10 cellular contexts compared by ENCODE assay signal in genomic region chr7:141974831-141975230, GRCh38. TPM values are rescaled to one million over a fixed set of nuclear protein-coding genes. Genes with fewer than 3 reads are reported as not detected.
DNase-seq lines count a peak whose midpoint lies in the region; ATAC-seq and TF ChIP-seq lines count a peak whose summit lies in the region.
"Had no signal": no experiment of that assay in that cellular context is flagged by ENCODE, and none has a peak within 500 bp of the region (broad histone marks: within the 10 kb centered on the region; RNA-seq: fewer than 3 reads in every experiment).

No MANE protein-coding gene starts in this region.

- H3K4me3 ChIP-seq in epithelial cell of proximal tubule (ENCODE audit: low read depth, low read length), result no peak overlapping the region
- H3K4me3 ChIP-seq in heart left ventricle, result no peak overlapping the region
- H3K4me3 ChIP-seq: thoracic aorta had no signal

- peaks cover 0 to 3% (median 0%) of the 10 kb centered on the region in 12 donors for H3K9me3 ChIP-seq in heart left ventricle
- H3K9me3 ChIP-seq: thoracic aorta had no signal

- no peak overlapping the region for H3K4me3 Mint-ChIP-seq in effector memory CD8-positive, alpha-beta T cell
- H3K4me3 Mint-ChIP-seq: brain had no signal

- H3K4me1 Mint-ChIP-seq in effector memory CD8-positive, alpha-beta T cell (ENCODE audit: low read depth in 2 of 2), result peaks cover 8 to 11% of the 10 kb centered on the region in 2 donors

- no peaks in the 10 kb centered on the region for H3K27me3 Mint-ChIP-seq in effector memory CD8-positive, alpha-beta T cell

- TF ChIP-seq POLR2A in heart left ventricle (IDR thresholded peaks at IDR 0.05), result no peak

- intact Hi-C loops in heart left ventricle (cut with DNase I), result loop anchor here in 6 of 10 donors (5.0 kb wide), 1 partner anchor 212 kb away; no protein-coding TSS in a partner anchor

- TF ChIP-seq CTCF in epithelial cell of proximal tubule (conservative IDR thresholded peaks at IDR 0.05; ENCODE audit: low read depth, low read length) (peak; percentile 74), heart left ventricle (IDR thresholded peaks at IDR 0.05) (peak in 2 of 12 donors; percentile 6 to 11)

- ATAC-seq in GM18511 (IDR thresholded peaks at IDR 0.05; ENCODE audit: unreplicated experiment) (no peak), heart left ventricle (no peak), GM19324 (IDR thresholded peaks at IDR 0.05; ENCODE audit: low FRiP score, unreplicated experiment) (no peak)
- ATAC-seq in effector memory CD8-positive, alpha-beta T cell (replicated peaks), result no peak

- 64 to 76% (median 70%) methylated on average over 2 of the region's 2 CpGs for WGBS in heart left ventricle, 4 donors

- no peaks in the 10 kb centered on the region for H3K36me3 Mint-ChIP-seq in effector memory CD8-positive, alpha-beta T cell (ENCODE audit: insufficient read depth)
- H3K36me3 Mint-ChIP-seq: brain had no signal

- no peak overlapping the region for H3K27ac ChIP-seq in heart left ventricle
- H3K27ac ChIP-seq: thoracic aorta had no signal

- DNase-seq in A172 (ENCODE audit: low spot score), result peak; percentile 6
- DNase-seq in ELR (ENCODE audit: low read depth), result peak; percentile 23
- peak; percentile 20 for DNase-seq in NCI-H748 treated with DMSO at 0.1 percent for 48 hours (lab: John Stamatoyannopoulos, UW)
- DNase-seq in epithelial cell of proximal tubule (ENCODE audit: low read depth), result no peak
- no peak for DNase-seq in heart left ventricle
- DNase-seq in effector memory CD8-positive, alpha-beta T cell, result no peak

- no peak overlapping the region for H3K27ac Mint-ChIP-seq in effector memory CD8-positive, alpha-beta T cell
- H3K27ac Mint-ChIP-seq: brain had no signal

- H3K36me3 ChIP-seq in heart left ventricle, result no peaks in the 10 kb centered on the region
- H3K36me3 ChIP-seq: thoracic aorta had no signal

- peaks cover 2 to 7% of the 10 kb centered on the region in 2 donors for H3K9me3 Mint-ChIP-seq in effector memory CD8-positive, alpha-beta T cell

- H3K4me1 ChIP-seq in heart left ventricle, result peaks cover 0 to 5% (median 0%) of the 10 kb centered on the region in 12 donors

- H3K27me3 ChIP-seq in heart left ventricle, result peaks cover 0 to 5% (median 0%) of the 10 kb centered on the region in 9 donors

RNA-seq across cellular contexts. Expression of gene TAS2R38, which starts 1.3 kb away (rescaled TPM):
- total RNA-seq in A172 (2014; rRNA removed; shearing (Covaris generic)), result 0.29 TPM in 1 of 2 replicates, not detected in the other
- total RNA-seq in epithelial cell of proximal tubule (not detected in 2 replicates), heart left ventricle (not detected)
- polyA plus RNA-seq in heart left ventricle, result not detected
- total RNA-seq: thoracic aorta had no signal

RNA-seq across cellular contexts. Expression of gene MGAM, which starts 20.8 kb away (rescaled TPM):
- total RNA-seq in A172 (2014; rRNA removed; shearing (Covaris generic)), result not detected in 2 replicates
- total RNA-seq in epithelial cell of proximal tubule (0.07 TPM in 1 of 2 replicates, not detected in the other), heart left ventricle (1 to 10 TPM in 2 of 9 donors, under 1 TPM in 7; 0.15 to 1.2 (median 0.52) TPM)
- under 1 TPM; 0.08 to 0.10 TPM for polyA plus RNA-seq in heart left ventricle

RNA-seq across cellular contexts. Expression of gene CLEC5A, which starts 28.1 kb away (rescaled TPM):
- not detected in 2 replicates for total RNA-seq in A172 (2014; rRNA removed; shearing (Covaris generic))
- total RNA-seq in epithelial cell of proximal tubule (not detected in 2 replicates), heart left ventricle (1 to 10 TPM in 2 of 9 donors, under 1 TPM in 6, not detected in 1; 0.12 to 2.6 (median 0.50) TPM)
- polyA plus RNA-seq in heart left ventricle, result 1 to 10 TPM in 1 of 2 donors, under 1 TPM in 1; 0.27 to 1.1 TPM

RNA-seq across cellular contexts. Expression of gene OR9A4, which starts 58.6 kb away (rescaled TPM):
- total RNA-seq in A172 (2014; rRNA removed; shearing (Covaris generic)), result not detected in 2 replicates
- total RNA-seq in epithelial cell of proximal tubule (not detected in 2 replicates), heart left ventricle (not detected)
- not detected for polyA plus RNA-seq in heart left ventricle
- total RNA-seq: thoracic aorta had no signal

Comparison
In these comparisons a context has a peak if more than half of its experiments do, and no peak if none do; other contexts are left out.
1. DNase-seq: peak in A172 (single experiment), ELR (single experiment) and NCI-H748 treated with DMSO at 0.1 percent for 48 hours (single experiment); none in epithelial cell of proximal tubule (single experiment), heart left ventricle (0 of 5) and effector memory CD8-positive, alpha-beta T cell (0 of 3).